Comparison of ENCODE assay signal across 8 cellular contexts in the genomic region with DNA sequence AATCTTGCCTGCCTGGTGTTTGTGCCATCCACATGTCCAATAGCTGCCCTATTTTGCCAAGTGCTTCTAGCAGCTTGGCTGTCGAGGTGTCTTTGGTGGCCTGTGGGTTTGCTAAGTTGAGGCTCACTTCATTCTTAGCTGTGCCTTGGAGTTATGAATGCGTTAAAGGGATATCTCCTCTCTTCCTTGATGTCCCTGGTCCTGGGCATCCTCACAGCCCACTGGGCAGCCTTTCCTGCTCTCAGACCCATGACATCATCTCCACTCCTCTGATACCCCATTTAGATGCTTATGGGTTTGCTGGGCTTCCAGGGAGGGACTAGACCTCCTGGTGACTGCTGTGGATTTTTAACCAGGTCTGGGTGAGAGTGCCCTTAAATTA. TPM values are rescaled to one million over a fixed set of nuclear protein-coding genes. Genes with fewer than 3 reads are reported as not detected.
A peak's percentile ranks its signal among the peaks of the same experiment; 100 is the strongest.
DNase-seq lines count a peak whose midpoint lies in the region; ATAC-seq lines count a peak whose summit lies in the region.

No MANE protein-coding gene starts in this region.

- no peak for DNase-seq in activated CD4-positive, alpha-beta T cell treated with anti-CD3 and anti-CD28 coated beads for 36 hours
- no peak for DNase-seq in activated CD4-positive, alpha-beta T cell treated with anti-CD3 and anti-CD28 coated beads, Interleukin-2, amount 50 U/mL, for 48 hours
- DNase-seq in activated T-helper 1 cell treated with anti-CD3 and anti-CD28 coated beads, Interleukin-12 subunit alpha, Interleukin-12 subunit beta, Interleukin-2, Interleukin-4 antibody, amounts not matched to agents 30 ng/mL and 10 ng/mL and 1 ng/mL, durations not matched to agents 14 hours and 24 hours and 36 hours (ENCODE audit: low spot score): no peak
- no peak for DNase-seq in stimulated activated naive CD8-positive, alpha-beta T cell treated with anti-CD3 and anti-CD28 coated beads, Interleukin-15, amount 100 ng/mL, for 72 hours
- no peak for DNase-seq in NCI-H2227 treated with DMSO at 0.1 percent for 48 hours (lab: John Stamatoyannopoulos, UW)

- no peaks in the 10 kb centered on the region for H3K36me3 Mint-ChIP-seq in activated CD4-positive, alpha-beta T cell treated with anti-CD3 and anti-CD28 coated beads for 36 hours (ENCODE audit: low read depth)
- H3K36me3 Mint-ChIP-seq in activated T-helper 1 cell treated with anti-CD3 and anti-CD28 coated beads, Interleukin-12 subunit alpha, Interleukin-12 subunit beta, Interleukin-2, Interleukin-4 antibody, amounts not matched to agents 30 ng/mL and 10 ng/mL and 1 ng/mL, durations not matched to agents 14 hours and 24 hours and 36 hours (ENCODE audit: low read depth): no peaks in the 10 kb centered on the region

- H3K27ac ChIP-seq in iPS-18a (ENCODE audit: low read length): no peak overlapping the region

- peaks cover 38% of the 10 kb centered on the region for H3K4me1 ChIP-seq in iPS-18a (ENCODE audit: control insufficient read depth, low read depth, low read length)

- intact Hi-C loops in activated CD4-positive, alpha-beta T cell treated with anti-CD3 and anti-CD28 coated beads for 36 hours (cut with DNase I, micrococcal nuclease): loop anchor here in 1 of 2 experiments (10.0 kb wide), 1 partner anchor 320 kb away; no protein-coding TSS in a partner anchor
- intact Hi-C loops in activated T-helper 1 cell treated with anti-CD3 and anti-CD28 coated beads, Interleukin-12 subunit alpha, Interleukin-12 subunit beta, Interleukin-2, Interleukin-4 antibody, amounts not matched to agents 30 ng/mL and 10 ng/mL and 1 ng/mL, durations not matched to agents 14 hours and 24 hours and 36 hours (cut with micrococcal nuclease): no loop called here

- no peaks in the 10 kb centered on the region for H3K9me3 Mint-ChIP-seq in activated CD4-positive, alpha-beta T cell treated with anti-CD3 and anti-CD28 coated beads for 36 hours (ENCODE audit: low read depth)
- no peaks in the 10 kb centered on the region for H3K9me3 Mint-ChIP-seq in activated T-helper 1 cell treated with anti-CD3 and anti-CD28 coated beads, Interleukin-12 subunit alpha, Interleukin-12 subunit beta, Interleukin-2, Interleukin-4 antibody, amounts not matched to agents 30 ng/mL and 10 ng/mL and 1 ng/mL, durations not matched to agents 14 hours and 24 hours and 36 hours
- no peaks in the 10 kb centered on the region for H3K9me3 Mint-ChIP-seq in stimulated activated naive CD8-positive, alpha-beta T cell treated with anti-CD3 and anti-CD28 coated beads, Interleukin-15, amount 100 ng/mL, for 72 hours

- H3K9ac ChIP-seq in iPS-18a (ENCODE audit: low read length): no peak overlapping the region

- H3K4me1 Mint-ChIP-seq in activated CD4-positive, alpha-beta T cell treated with anti-CD3 and anti-CD28 coated beads for 36 hours: peaks cover 3% of the 10 kb centered on the region
- H3K4me1 Mint-ChIP-seq in activated T-helper 1 cell treated with anti-CD3 and anti-CD28 coated beads, Interleukin-12 subunit alpha, Interleukin-12 subunit beta, Interleukin-2, Interleukin-4 antibody, amounts not matched to agents 30 ng/mL and 10 ng/mL and 1 ng/mL, durations not matched to agents 14 hours and 24 hours and 36 hours (ENCODE audit: low read depth): peaks cover 6% of the 10 kb centered on the region
- H3K4me1 Mint-ChIP-seq in stimulated activated naive CD8-positive, alpha-beta T cell treated with anti-CD3 and anti-CD28 coated beads, Interleukin-15, amount 100 ng/mL, for 72 hours: peaks cover 23% of the 10 kb centered on the region

- CTCF ChIA-PET in activated CD4-positive, alpha-beta T cell treated with anti-CD3 and anti-CD28 coated beads for 36 hours (lab: Charles Lee): interaction anchor here (1.1 kb wide), 1 partner anchor 1029 kb away, joined by 4 read pairs; a partner anchor contains a TSS

- H3K27me3 Mint-ChIP-seq in activated CD4-positive, alpha-beta T cell treated with anti-CD3 and anti-CD28 coated beads for 36 hours: peaks cover 44% of the 10 kb centered on the region
- peaks cover 37% of the 10 kb centered on the region for H3K27me3 Mint-ChIP-seq in activated T-helper 1 cell treated with anti-CD3 and anti-CD28 coated beads, Interleukin-12 subunit alpha, Interleukin-12 subunit beta, Interleukin-2, Interleukin-4 antibody, amounts not matched to agents 30 ng/mL and 10 ng/mL and 1 ng/mL, durations not matched to agents 14 hours and 24 hours and 36 hours (ENCODE audit: insufficient read depth)
- peaks cover 72% of the 10 kb centered on the region for H3K27me3 Mint-ChIP-seq in stimulated activated naive CD8-positive, alpha-beta T cell treated with anti-CD3 and anti-CD28 coated beads, Interleukin-15, amount 100 ng/mL, for 72 hours

- peaks cover 28% of the 10 kb centered on the region for H3K27me3 ChIP-seq in iPS-18a (ENCODE audit: control insufficient read depth, insufficient read depth, low read length)

- no peaks in the 10 kb centered on the region for H3K9me3 ChIP-seq in iPS-18a (ENCODE audit: control insufficient read depth, low read depth, low read length)

- peak overlapping the region; percentile 83 for H3K4me3 ChIP-seq in iPS-18a (ENCODE audit: low read length)

- POLR2A ChIA-PET in activated CD4-positive, alpha-beta T cell treated with anti-CD3 and anti-CD28 coated beads for 36 hours (lab: Charles Lee): no interaction called here

- H3K36me3 ChIP-seq in iPS-18a (ENCODE audit: control insufficient read depth, low read depth, low read length): no peaks in the 10 kb centered on the region

- no peak overlapping the region for H3K27ac Mint-ChIP-seq in activated CD4-positive, alpha-beta T cell treated with anti-CD3 and anti-CD28 coated beads for 36 hours
- no peak overlapping the region for H3K27ac Mint-ChIP-seq in activated T-helper 1 cell treated with anti-CD3 and anti-CD28 coated beads, Interleukin-12 subunit alpha, Interleukin-12 subunit beta, Interleukin-2, Interleukin-4 antibody, amounts not matched to agents 30 ng/mL and 10 ng/mL and 1 ng/mL, durations not matched to agents 14 hours and 24 hours and 36 hours
- no peak overlapping the region for H3K27ac Mint-ChIP-seq in stimulated activated naive CD8-positive, alpha-beta T cell treated with anti-CD3 and anti-CD28 coated beads, Interleukin-15, amount 100 ng/mL, for 72 hours

- peak overlapping the region; percentile 68 for H3K4me3 Mint-ChIP-seq in activated CD4-positive, alpha-beta T cell treated with anti-CD3 and anti-CD28 coated beads for 36 hours
- peak overlapping the region; percentile 76 for H3K4me3 Mint-ChIP-seq in activated T-helper 1 cell treated with anti-CD3 and anti-CD28 coated beads, Interleukin-12 subunit alpha, Interleukin-12 subunit beta, Interleukin-2, Interleukin-4 antibody, amounts not matched to agents 30 ng/mL and 10 ng/mL and 1 ng/mL, durations not matched to agents 14 hours and 24 hours and 36 hours
- peak overlapping the region; percentile 72 to 74 for H3K4me3 Mint-ChIP-seq in stimulated activated naive CD8-positive, alpha-beta T cell treated with anti-CD3 and anti-CD28 coated beads, Interleukin-15, amount 100 ng/mL, for 72 hours

- ATAC-seq in activated CD4-positive, alpha-beta T cell treated with anti-CD3 and anti-CD28 coated beads for 36 hours: no peak
- no peak for ATAC-seq in stimulated activated naive CD8-positive, alpha-beta T cell treated with anti-CD3 and anti-CD28 coated beads, Interleukin-15, amount 100 ng/mL, for 72 hours
- ATAC-seq in GM19467 (IDR thresholded peaks at IDR 0.05; ENCODE audit: unreplicated experiment): no peak
- no peak for ATAC-seq in GM21576 (IDR thresholded peaks at IDR 0.05; ENCODE audit: unreplicated experiment)

RNA-seq across cellular contexts. Expression of a gene that starts 1.3 kb away (rescaled TPM):
- under 1 TPM; 0.46 to 0.47 TPM for total RNA-seq in activated CD4-positive, alpha-beta T cell treated with anti-CD3 and anti-CD28 coated beads for 36 hours
- total RNA-seq in activated T-helper 1 cell treated with anti-CD3 and anti-CD28 coated beads, Interleukin-12 subunit alpha, Interleukin-12 subunit beta, Interleukin-2, Interleukin-4 antibody, amounts not matched to agents 30 ng/mL and 10 ng/mL and 1 ng/mL, durations not matched to agents 14 hours and 24 hours and 36 hours: 0.57 and 0.76 TPM in 2 replicates
